In genomic region chr3:49839193-49839809, GRCh38 we compare ENCODE assay signal across 1 cellular context.
TF ChIP-seq lines count a peak whose summit lies in the region.

No MANE protein-coding gene starts in this region.

TF ChIP-seq in SK-N-SH, 30 proteins besides CTCF, POLR2A, EP300 and RAD21 (continued from another document):
- TF ChIP-seq RFX5 (IDR thresholded peaks at IDR 0.05; ENCODE audit: low read length): no peak
- TF ChIP-seq MAX (IDR thresholded peaks at IDR 0.05; ENCODE audit: low read depth): 0 out of 2 replicates have a peak, but pooled peaks have one; percentile 17
- no peak for TF ChIP-seq RXRA (IDR thresholded peaks at IDR 0.05; ENCODE audit: borderline replicate concordance, low read depth)
- TF ChIP-seq YY1 (IDR thresholded peaks at IDR 0.05; ENCODE audit: low read depth): peak; percentile 35; the same call in 1 of the 2 replicates
- TF ChIP-seq TCF12 (IDR thresholded peaks at IDR 0.05): no peak
- TF ChIP-seq FOXM1 (IDR thresholded peaks at IDR 0.05; ENCODE audit: low read depth): no peak
- no peak for TF ChIP-seq NRF1 (IDR thresholded peaks at IDR 0.05; ENCODE audit: low read depth, low read length)
- peak; percentile 63 for TF ChIP-seq NFIC (IDR thresholded peaks at IDR 0.05; ENCODE audit: borderline replicate concordance)
- TF ChIP-seq, protein P1, sequence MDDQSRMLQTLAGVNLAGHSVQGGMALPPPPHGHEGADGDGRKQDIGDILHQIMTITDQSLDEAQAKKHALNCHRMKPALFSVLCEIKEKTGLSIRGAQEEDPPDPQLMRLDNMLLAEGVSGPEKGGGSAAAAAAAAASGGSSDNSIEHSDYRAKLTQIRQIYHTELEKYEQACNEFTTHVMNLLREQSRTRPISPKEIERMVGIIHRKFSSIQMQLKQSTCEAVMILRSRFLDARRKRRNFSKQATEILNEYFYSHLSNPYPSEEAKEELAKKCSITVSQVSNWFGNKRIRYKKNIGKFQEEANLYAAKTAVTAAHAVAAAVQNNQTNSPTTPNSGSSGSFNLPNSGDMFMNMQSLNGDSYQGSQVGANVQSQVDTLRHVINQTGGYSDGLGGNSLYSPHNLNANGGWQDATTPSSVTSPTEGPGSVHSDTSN (IDR thresholded peaks at IDR 0.05): no peak
- no peak for TF ChIP-seq EZH2phosphoT487 (IDR thresholded peaks at IDR 0.05; ENCODE audit: borderline replicate concordance, low read depth)
- TF ChIP-seq CHD2 (IDR thresholded peaks at IDR 0.05; ENCODE audit: low read length, partially characterized antibody): no peak
- no peak for TF ChIP-seq ELF1 (IDR thresholded peaks at IDR 0.05)
